ENCODE assay signal across 8 cellular contexts in genomic region chr9:69760278-69760610, GRCh38. TPM values are rescaled to one million over a fixed set of nuclear protein-coding genes. Genes with fewer than 3 reads are reported as not detected.
DNase-seq lines count a peak whose midpoint lies in the region; ATAC-seq and TF ChIP-seq lines count a peak whose summit lies in the region.

No MANE protein-coding gene starts in this region.

- no peaks in the 10 kb centered on the region for H3K9me3 Mint-ChIP-seq in CD4-positive, alpha-beta T cell
- no peaks in the 10 kb centered on the region for H3K9me3 Mint-ChIP-seq in activated CD8-positive, alpha-beta T cell treated with anti-CD3 and anti-CD28 coated beads, Interleukin-2, amount 10 ng/mL, durations not matched to agents 7 days and 5 days (ENCODE audit: insufficient read depth)
- H3K9me3 Mint-ChIP-seq in stimulated activated memory B cell treated with anti-CD40 and anti-IgM and Interleukin-4, amounts not matched to agents 10 μg/mL and 1 μg/mL and 100 μg/mL, for 72 hours, result no peaks in the 10 kb centered on the region

- no peaks in the 10 kb centered on the region for H3K9me3 ChIP-seq in CD4-positive, alpha-beta T cell (ENCODE audit: control insufficient read depth, low read length)
- no peaks in the 10 kb centered on the region for H3K9me3 ChIP-seq in hepatocyte (ENCODE audit: low read depth)

- peak overlapping the region; percentile 82 for H3K4me3 Mint-ChIP-seq in CD4-positive, alpha-beta T cell
- peak overlapping the region; percentile 94 for H3K4me3 Mint-ChIP-seq in activated CD8-positive, alpha-beta T cell treated with anti-CD3 and anti-CD28 coated beads, Interleukin-2, amount 10 ng/mL, durations not matched to agents 7 days and 5 days
- peak overlapping the region; percentile 93 for H3K4me3 Mint-ChIP-seq in stimulated activated memory B cell treated with anti-CD40 and anti-IgM and Interleukin-4, amounts not matched to agents 10 μg/mL and 1 μg/mL and 100 μg/mL, for 72 hours

- H3K27me3 ChIP-seq in CD4-positive, alpha-beta T cell (ENCODE audit: control insufficient read depth, insufficient read depth, low read length), result no peaks in the 10 kb centered on the region
- H3K27me3 ChIP-seq in hepatocyte, result no peaks in the 10 kb centered on the region

- ATAC-seq in CD4-positive, alpha-beta T cell (ENCODE audit: poor library complexity), result no peak
- peak; percentile 1 for ATAC-seq in HG02610 (IDR thresholded peaks at IDR 0.05; ENCODE audit: unreplicated experiment)
- ATAC-seq in activated CD8-positive, alpha-beta T cell treated with anti-CD3 and anti-CD28 coated beads, Interleukin-2, amount 10 ng/mL, durations not matched to agents 7 days and 5 days, result no peak
- ATAC-seq in stimulated activated memory B cell treated with anti-CD40 and anti-IgM and Interleukin-4, amounts not matched to agents 10 μg/mL and 1 μg/mL and 100 μg/mL, for 72 hours, result no peak

- peak overlapping the region; percentile 35 for H3K4me3 ChIP-seq in hepatocyte

- peak overlapping the region; percentile 56 for H3K27ac ChIP-seq in CD4-positive, alpha-beta T cell (ENCODE audit: low read depth, low read length)
- peak overlapping the region; percentile 85 for H3K27ac ChIP-seq in hepatocyte

- peak overlapping the region; percentile 78 for H3K4me2 ChIP-seq in hepatocyte

- peaks cover 42% of the 10 kb centered on the region for H3K4me1 Mint-ChIP-seq in CD4-positive, alpha-beta T cell (ENCODE audit: low read depth)
- peaks cover 23% of the 10 kb centered on the region for H3K4me1 Mint-ChIP-seq in activated CD8-positive, alpha-beta T cell treated with anti-CD3 and anti-CD28 coated beads, Interleukin-2, amount 10 ng/mL, durations not matched to agents 7 days and 5 days (ENCODE audit: low read depth)
- peaks cover 23% of the 10 kb centered on the region for H3K4me1 Mint-ChIP-seq in stimulated activated memory B cell treated with anti-CD40 and anti-IgM and Interleukin-4, amounts not matched to agents 10 μg/mL and 1 μg/mL and 100 μg/mL, for 72 hours

- no peaks in the 10 kb centered on the region for H3K27me3 Mint-ChIP-seq in CD4-positive, alpha-beta T cell
- no peaks in the 10 kb centered on the region for H3K27me3 Mint-ChIP-seq in activated CD8-positive, alpha-beta T cell treated with anti-CD3 and anti-CD28 coated beads, Interleukin-2, amount 10 ng/mL, durations not matched to agents 7 days and 5 days (ENCODE audit: low read depth)
- H3K27me3 Mint-ChIP-seq in stimulated activated memory B cell treated with anti-CD40 and anti-IgM and Interleukin-4, amounts not matched to agents 10 μg/mL and 1 μg/mL and 100 μg/mL, for 72 hours, result no peaks in the 10 kb centered on the region

- DNase-seq in CD4-positive, alpha-beta T cell, result no peak
- no peak for DNase-seq in activated CD8-positive, alpha-beta T cell treated with anti-CD3 and anti-CD28 coated beads, Interleukin-2, amount 10 ng/mL, durations not matched to agents 7 days and 5 days
- DNase-seq in hepatocyte (ENCODE audit: low spot score) (no peak), activated gamma-delta T cell treated with Interleukin-2 at 50 U/mL for 16 hours (no peak), A172 (ENCODE audit: low spot score) (no peak)
- no peak for DNase-seq in NK-92 treated with Interleukin-12 subunit alpha and Interleukin-12 subunit beta, amount 100 ng/mL, for 24 hours (lab: John Stamatoyannopoulos, UW)

- 13% methylated on average over 7 of the region's 7 CpGs for WGBS in hepatocyte (ENCODE audit: low lambda C conversion rate, missing lambda C conversion rate)

- intact Hi-C loops in CD4-positive, alpha-beta T cell (cut with DNase I, micrococcal nuclease), result no loop called here

- H3K27ac Mint-ChIP-seq in CD4-positive, alpha-beta T cell, result peak overlapping the region; percentile 93
- peak overlapping the region; percentile 89 for H3K27ac Mint-ChIP-seq in activated CD8-positive, alpha-beta T cell treated with anti-CD3 and anti-CD28 coated beads, Interleukin-2, amount 10 ng/mL, durations not matched to agents 7 days and 5 days
- peak overlapping the region; percentile 95 for H3K27ac Mint-ChIP-seq in stimulated activated memory B cell treated with anti-CD40 and anti-IgM and Interleukin-4, amounts not matched to agents 10 μg/mL and 1 μg/mL and 100 μg/mL, for 72 hours

- H3K79me2 ChIP-seq in hepatocyte, result peaks cover 39% of the 10 kb centered on the region

- no peaks in the 10 kb centered on the region for H4K20me1 ChIP-seq in hepatocyte (ENCODE audit: insufficient read depth, poor library complexity, severe bottlenecking)

- no peak for TF ChIP-seq CTCF in CD4-positive, alpha-beta T cell (IDR thresholded peaks at IDR 0.05)
- TF ChIP-seq CTCF in hepatocyte (IDR thresholded peaks at IDR 0.05; ENCODE audit: poor library complexity), result no peak

- H2AFZ ChIP-seq in hepatocyte, result peak overlapping the region; percentile 85

- H3K9me2 ChIP-seq in hepatocyte (replicated peaks; ENCODE audit: insufficient read depth), result no peaks in the 10 kb centered on the region

- peaks cover 27% of the 10 kb centered on the region for H3K36me3 Mint-ChIP-seq in CD4-positive, alpha-beta T cell (ENCODE audit: low read depth)
- peaks cover 15% of the 10 kb centered on the region for H3K36me3 Mint-ChIP-seq in activated CD8-positive, alpha-beta T cell treated with anti-CD3 and anti-CD28 coated beads, Interleukin-2, amount 10 ng/mL, durations not matched to agents 7 days and 5 days (ENCODE audit: low read depth)
- H3K36me3 Mint-ChIP-seq in stimulated activated memory B cell treated with anti-CD40 and anti-IgM and Interleukin-4, amounts not matched to agents 10 μg/mL and 1 μg/mL and 100 μg/mL, for 72 hours, result no peaks in the 10 kb centered on the region

- peaks cover 21% of the 10 kb centered on the region for H3K4me1 ChIP-seq in hepatocyte (ENCODE audit: insufficient read depth)

- POLR2A ChIA-PET in CD4-positive, alpha-beta T cell (lab: Charles Lee), result interaction anchor here (0.7 to 0.9 kb wide), 4 partner anchors 10 to 498 kb away, joined by 3 to 6 read pairs (median 3); partner anchors contain the start of genes APBA1 and SMC5
- POLR2A ChIA-PET in activated CD8-positive, alpha-beta T cell treated with anti-CD3 and anti-CD28 coated beads, Interleukin-2, amount 10 ng/mL, durations not matched to agents 7 days and 5 days (lab: Charles Lee), result interaction anchor here (1.0 to 1.4 kb wide), 2 partner anchors 46 to 75 kb away, joined by 3 to 4 read pairs; no protein-coding TSS in a partner anchor

- CTCF ChIA-PET in CD4-positive, alpha-beta T cell (lab: Charles Lee), result interaction anchor here (1.3 kb wide), 1 partner anchor 88 kb away, joined by 4 read pairs; the partner anchor contains the start of gene APBA1
- CTCF ChIA-PET in activated CD8-positive, alpha-beta T cell treated with anti-CD3 and anti-CD28 coated beads, Interleukin-2, amount 10 ng/mL, durations not matched to agents 7 days and 5 days (lab: Charles Lee), result interaction anchor here (1.2 to 1.7 kb wide), 3 partner anchors 10 to 87 kb away, joined by 3 to 5 read pairs (median 3); no protein-coding TSS in a partner anchor

- no peaks in the 10 kb centered on the region for H3K36me3 ChIP-seq in hepatocyte (replicated peaks; ENCODE audit: insufficient read depth, low read depth)

RNA-seq across cellular contexts. Expression of gene PTAR1, which starts 0.4 kb away (rescaled TPM):
- 10 to 100 TPM; 65.9 to 67.1 TPM for total RNA-seq in CD4-positive, alpha-beta T cell
- total RNA-seq in activated CD8-positive, alpha-beta T cell treated with anti-CD3 and anti-CD28 coated beads, Interleukin-2, amount 10 ng/mL, durations not matched to agents 7 days and 5 days, result 10 to 100 TPM; 48.3 to 51.3 TPM
- total RNA-seq in hepatocyte, result 69.7 and 75.1 TPM in 2 replicates
- 10.8 and 13.4 TPM in 2 replicates for polyA plus RNA-seq in hepatocyte
- 53.3 and 54.2 TPM in 2 replicates for total RNA-seq in A172 (2014; rRNA removed; shearing (Covaris generic))
